ENCODE assay signal across 18 cellular contexts in the genomic region with DNA sequence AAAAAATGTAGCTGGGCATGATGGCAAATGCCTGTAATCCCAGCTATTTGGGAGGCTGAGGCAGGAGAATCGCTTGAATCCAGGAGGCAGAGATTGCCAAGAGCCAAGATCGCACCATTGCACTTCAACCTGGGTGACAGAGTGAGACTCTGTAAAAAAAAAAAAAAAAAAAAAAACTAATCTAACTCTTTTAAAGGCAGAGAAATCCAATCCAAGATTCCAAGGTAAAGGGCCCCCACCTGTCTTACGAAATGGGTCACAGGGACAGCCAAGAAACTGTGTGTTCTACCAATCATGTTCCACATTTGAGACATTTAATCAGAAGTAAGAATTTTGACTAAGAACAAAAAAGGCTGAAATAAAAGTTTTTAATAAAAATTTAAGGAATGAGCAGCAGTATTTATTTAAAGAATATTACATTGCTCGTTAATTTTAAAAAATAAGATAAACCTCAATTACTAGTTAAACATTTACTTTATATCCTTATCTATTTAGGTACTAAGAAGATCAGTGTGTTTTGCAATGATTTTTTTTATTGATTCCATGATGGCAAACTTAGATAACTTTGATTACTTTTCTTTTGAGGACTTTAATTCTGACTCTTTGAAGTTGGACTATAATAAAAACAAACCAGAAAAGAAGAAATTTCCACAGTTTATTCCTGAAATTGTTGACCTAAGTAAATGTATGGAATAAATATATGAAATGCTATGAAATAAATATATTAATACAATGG. TPM values are rescaled to one million over a fixed set of nuclear protein-coding genes. Genes with fewer than 3 reads are reported as not detected.
DNase-seq lines count a peak whose midpoint lies in the region; ATAC-seq, FAIRE-seq and TF ChIP-seq lines count a peak whose summit lies in the region.
"Had no signal": no experiment of that assay in that cellular context is flagged by ENCODE, and none has a peak within 500 bp of the region (broad histone marks: within the 10 kb centered on the region; RNA-seq: fewer than 3 reads in every experiment).

No MANE protein-coding gene starts in this region.

- CTCF ChIA-PET in HepG2 (lab: Yijun Ruan, JAX; ENCODE audit: low intra/inter-chr PET ratio, low total read pairs) = no interaction called here

- no peaks in the 10 kb centered on the region for H3K36me3 Mint-ChIP-seq in activated T-helper 2 cell treated with anti-CD3 and anti-CD28 coated beads, Interferon-gamma antibody, Interleukin-2, Interleukin-4, amounts not matched to agents 10 μg/mL and 5 μg/mL and 100 μg/mL, durations not matched to agents 14 hours and 24 hours and 36 hours (ENCODE audit: low read depth)
- H3K36me3 Mint-ChIP-seq: CD14-positive monocyte; CD8-positive, alpha-beta memory T cell had no signal

- H3K79me2 ChIP-seq in HepG2 (ENCODE audit: insufficient read depth, low read length) = no peaks in the 10 kb centered on the region

- TF ChIP-seq EP300 in HepG2 (IDR thresholded peaks at IDR 0.05; ENCODE audit: low read depth in 2 of 2, low read length in 2 of 2) = no peak
- no peak for TF ChIP-seq EP300 in HepG2 (CRISPR knock-in tag; IDR thresholded peaks at IDR 0.05; ENCODE audit: borderline replicate concordance)

- no peak for TF ChIP-seq CTCF in coronary artery (IDR thresholded peaks at IDR 0.05)
- no peak for TF ChIP-seq CTCF in HepG2 (CRISPR knock-in tag; IDR thresholded peaks at IDR 0.05)

- ATAC-seq in HepG2 = no peak
- ATAC-seq: GM12878 had no signal

- FAIRE-seq in HepG2 (lab: Jason Lieb, UNC) (no peak), small intestine (lab: Jason Lieb, UNC) (peak; percentile 15)
- FAIRE-seq: GM12878, GM18507 had no signal

- no peak overlapping the region for H3K9ac ChIP-seq in HepG2 (ENCODE audit: insufficient read depth, low read depth, low read length)

- H3K36me3 ChIP-seq in HepG2 (replicated peaks in 1 of 2; ENCODE audit: control insufficient read depth in 1 of 2, insufficient read depth in 2 of 2, low read length in 2 of 2) (no peaks in the 10 kb centered on the region), small intestine (ENCODE audit: control insufficient read depth in 2 of 2, insufficient read depth in 2 of 2, low read length in 2 of 2) (no peaks in the 10 kb centered on the region)

- DNase-seq in coronary artery (ENCODE audit: low spot score) = peak; percentile 1
- no peak for DNase-seq in HepG2 (ENCODE audit: low spot score)
- DNase-seq in small intestine = peak; percentile 74
- no peak for DNase-seq in NCI-H446 treated with DMSO at 0.1 percent for 48 hours (lab: John Stamatoyannopoulos, UW)
- DNase-seq in NCI-H226 = no peak
- DNase-seq in activated T-helper 2 cell treated with anti-CD3 and anti-CD28 coated beads, Interferon-gamma antibody, Interleukin-2, Interleukin-4, amounts not matched to agents 10 μg/mL and 5 μg/mL and 100 μg/mL, durations not matched to agents 14 hours and 24 hours and 36 hours (ENCODE audit: low spot score) = no peak
- DNase-seq: CD8-positive, alpha-beta memory T cell; DMS53; HCEC 1CT; HFFc6 had no signal

- H3K9me3 ChIP-seq in HepG2 (ENCODE audit: low read length) (no peaks in the 10 kb centered on the region), small intestine (ENCODE audit: control insufficient read depth, low read depth) (no peaks in the 10 kb centered on the region)

- peaks cover 20% of the 10 kb centered on the region for H3K27me3 Mint-ChIP-seq in activated T-helper 2 cell treated with anti-CD3 and anti-CD28 coated beads, Interferon-gamma antibody, Interleukin-2, Interleukin-4, amounts not matched to agents 10 μg/mL and 5 μg/mL and 100 μg/mL, durations not matched to agents 14 hours and 24 hours and 36 hours (ENCODE audit: low read depth)

- H3K4me1 ChIP-seq in HepG2 (ENCODE audit: insufficient read depth, low read length) (peaks cover 14% of the 10 kb centered on the region), small intestine (ENCODE audit: control insufficient read depth in 2 of 2, insufficient read depth in 1 of 2, low read depth in 1 of 2, low read length in 1 of 2) (peaks cover 0 to 9% of the 10 kb centered on the region in 2 donors)

- TF ChIP-seq RAD21 in HepG2 (CRISPR knock-in tag; IDR thresholded peaks at IDR 0.05) = no peak

- H3K27ac ChIP-seq in coronary artery = no peak overlapping the region
- no peak overlapping the region for H3K27ac ChIP-seq in HepG2 (ENCODE audit: extremely low read length, insufficient read depth, low read length)
- H3K27ac ChIP-seq in small intestine (ENCODE audit: low read depth in 1 of 2, low read length in 1 of 2) = no peak overlapping the region
- H3K27ac ChIP-seq: HL-60 had no signal

- POLR2A ChIA-PET in HepG2 (lab: Yijun Ruan, JAX) = no interaction called here

- no peak overlapping the region for H3K4me3 ChIP-seq in coronary artery
- no peak overlapping the region for H3K4me3 ChIP-seq in HepG2 (replicated peaks in 1 of 3; ENCODE audit: insufficient read depth in 1 of 3, low read depth in 2 of 3, low read length in 3 of 3)
- no peak overlapping the region for H3K4me3 ChIP-seq in small intestine (ENCODE audit: low read depth in 1 of 2, low read length in 2 of 2)
- H3K4me3 ChIP-seq: GM12878 had no signal

- no peak for TF ChIP-seq POLR2A in HepG2 (IDR thresholded peaks at IDR 0.05; ENCODE audit: insufficient read depth in 1 of 2, low read depth in 2 of 2, low read length in 2 of 2)

- no peak overlapping the region for H2AFZ ChIP-seq in HepG2 (ENCODE audit: low read length)

- H3K4me1 Mint-ChIP-seq in activated T-helper 2 cell treated with anti-CD3 and anti-CD28 coated beads, Interferon-gamma antibody, Interleukin-2, Interleukin-4, amounts not matched to agents 10 μg/mL and 5 μg/mL and 100 μg/mL, durations not matched to agents 14 hours and 24 hours and 36 hours (ENCODE audit: low read depth) = no peaks in the 10 kb centered on the region
- H3K4me1 Mint-ChIP-seq: CD14-positive monocyte; CD8-positive, alpha-beta memory T cell had no signal

- H3K4me2 ChIP-seq in HepG2 (ENCODE audit: low read depth, low read length) = no peak overlapping the region

- WGBS in HepG2 (ENCODE audit: low lambda C conversion rate) = 2% methylated on average over 4 of the region's 4 CpGs
- WGBS in small intestine, 3 donors = 20 to 67% (median 21%) methylated on average over 4 of the region's 4 CpGs

- peaks cover 0 to 36% of the 10 kb centered on the region in 2 experiments; a peak in 3 of 5 replicates for H3K27me3 ChIP-seq in HepG2 (ENCODE audit: control insufficient read depth in 1 of 2, insufficient read depth in 2 of 2, low read length in 2 of 2)
- no peaks in the 10 kb centered on the region for H3K27me3 ChIP-seq in small intestine (ENCODE audit: control insufficient read depth in 2 of 2, insufficient read depth in 2 of 2, low read length in 2 of 2)

- no peaks in the 10 kb centered on the region for H3K9me3 Mint-ChIP-seq in activated T-helper 2 cell treated with anti-CD3 and anti-CD28 coated beads, Interferon-gamma antibody, Interleukin-2, Interleukin-4, amounts not matched to agents 10 μg/mL and 5 μg/mL and 100 μg/mL, durations not matched to agents 14 hours and 24 hours and 36 hours
- H3K9me3 Mint-ChIP-seq: CD8-positive, alpha-beta memory T cell; HFFc6 had no signal

- BruUV-seq in HepG2 (replicated peaks; lab: Mats Ljungman, UMichigan) = no TSS peak

- intact Hi-C loops in HepG2 (cut with micrococcal nuclease; ENCODE audit: unreplicated experiment) = no loop called here
- intact Hi-C loops in activated T-helper 2 cell treated with anti-CD3 and anti-CD28 coated beads, Interferon-gamma antibody, Interleukin-2, Interleukin-4, amounts not matched to agents 10 μg/mL and 5 μg/mL and 100 μg/mL, durations not matched to agents 14 hours and 24 hours and 36 hours (cut with micrococcal nuclease) = no loop called here

- H3K4me3 Mint-ChIP-seq in activated T-helper 2 cell treated with anti-CD3 and anti-CD28 coated beads, Interferon-gamma antibody, Interleukin-2, Interleukin-4, amounts not matched to agents 10 μg/mL and 5 μg/mL and 100 μg/mL, durations not matched to agents 14 hours and 24 hours and 36 hours (ENCODE audit: low read depth) = no peak overlapping the region
- H3K4me3 Mint-ChIP-seq: CD8-positive, alpha-beta memory T cell; HFFc6 had no signal

- H4K20me1 ChIP-seq in HepG2 (ENCODE audit: insufficient read depth, low read length) = no peaks in the 10 kb centered on the region

- H3K27ac Mint-ChIP-seq in activated T-helper 2 cell treated with anti-CD3 and anti-CD28 coated beads, Interferon-gamma antibody, Interleukin-2, Interleukin-4, amounts not matched to agents 10 μg/mL and 5 μg/mL and 100 μg/mL, durations not matched to agents 14 hours and 24 hours and 36 hours = no peak overlapping the region
- H3K27ac Mint-ChIP-seq: CD14-positive monocyte, HFFc6 had no signal

- in situ Hi-C loops in HepG2 (cut with HindIII; ENCODE audit: extremely low pct_ligation_motif_present, low pct_unique_long_range_greater_than_20kb) = no loop called here

RNA-seq across cellular contexts. Expression of gene OAT, which starts 6.7 kb away (rescaled TPM):
- 96.7 and 152 TPM in 2 replicates for total RNA-seq in HepG2 (2016; rRNA removed; fragmentation: Illumina TruSeq; extraction: Trizol)
- total RNA-seq in HepG2 (2016; cell fraction: cytosol; rRNA removed; fragmentation: Illumina TruSeq; extraction: Trizol; ENCODE audit: low read depth) = 10.4 and 13.0 TPM in 2 replicates
- total RNA-seq in HepG2 (2016; cell fraction: insoluble cytoplasmic fraction; rRNA removed; fragmentation: Illumina TruSeq; extraction: Trizol) = 94.1 and 153 TPM in 2 replicates
- 14.4 and 16.9 TPM in 2 replicates for total RNA-seq in HepG2 (2016; cell fraction: membrane; rRNA removed; fragmentation: Illumina TruSeq; extraction: Trizol)
- total RNA-seq in HepG2 (2016; cell fraction: nucleus; rRNA removed; fragmentation: Illumina TruSeq; extraction: Trizol) = 41.8 and 47.5 TPM in 2 replicates
- 72.7 and 87.8 TPM in 2 replicates for polyA plus RNA-seq in HepG2 (2011; rRNA removed)
- 51.4 and 77.1 TPM in 2 replicates for polyA plus RNA-seq in HepG2 (2011; cell fraction: cytosol; rRNA removed)
- polyA plus RNA-seq in HepG2 (2011; cell fraction: nucleus; rRNA removed) = 20.7 and 25.9 TPM in 2 replicates
- 48.6 and 50.0 TPM in 2 replicates for polyA plus RNA-seq in HepG2 (2012)
- 4.1 TPM in 2 replicates for polyA plus RNA-seq in HepG2 (2016; cell fraction: cytosol; fragmentation: Illumina TruSeq; extraction: Trizol; ENCODE audit: low read depth)
- polyA plus RNA-seq in HepG2 (2016; cell fraction: insoluble cytoplasmic fraction; fragmentation: Illumina TruSeq; extraction: Trizol; ENCODE audit: low read depth) = 119 and 129 TPM in 2 replicates
- polyA plus RNA-seq in HepG2 (2016; cell fraction: membrane; fragmentation: Illumina TruSeq; extraction: Trizol; ENCODE audit: low read depth) = 9.8 and 10.1 TPM in 2 replicates
- polyA plus RNA-seq in HepG2 (2016; cell fraction: nucleus; fragmentation: Illumina TruSeq; extraction: Trizol; ENCODE audit: insufficient read depth, low read depth) = 56.3 and 59.0 TPM in 2 replicates
- polyA minus RNA-seq in HepG2 (2011; rRNA and poly(A)+ RNA removed; ENCODE audit: low replicate concordance) = 28.4 and 56.2 TPM in 2 replicates
- polyA minus RNA-seq in HepG2 (2011; cell fraction: cytosol; rRNA and poly(A)+ RNA removed) = 46.3 and 52.4 TPM in 2 replicates
- polyA minus RNA-seq in HepG2 (2011; cell fraction: nucleus; rRNA and poly(A)+ RNA removed) = 28.8 and 40.4 TPM in 2 replicates
- polyA plus RNA-seq in small intestine = 1,000 to 10,000 TPM in 1 of 3 donors, 100 to 1,000 TPM in 2; 247 to 1,393 (median 653) TPM
- total RNA-seq in activated T-helper 2 cell treated with anti-CD3 and anti-CD28 coated beads, Interferon-gamma antibody, Interleukin-2, Interleukin-4, amounts not matched to agents 10 μg/mL and 5 μg/mL and 100 μg/mL, durations not matched to agents 14 hours and 24 hours and 36 hours = 42.6 and 45.8 TPM in 2 replicates

RNA-seq across cellular contexts. Expression of gene NKX1-2, which starts 24.4 kb away (rescaled TPM):
- not detected in 2 replicates for total RNA-seq in HepG2 (2016; rRNA removed; fragmentation: Illumina TruSeq; extraction: Trizol)
- not detected in 2 replicates for total RNA-seq in HepG2 (2016; cell fraction: cytosol; rRNA removed; fragmentation: Illumina TruSeq; extraction: Trizol; ENCODE audit: low read depth)
- total RNA-seq in HepG2 (2016; cell fraction: insoluble cytoplasmic fraction; rRNA removed; fragmentation: Illumina TruSeq; extraction: Trizol) = not detected in 2 replicates
- total RNA-seq in HepG2 (2016; cell fraction: membrane; rRNA removed; fragmentation: Illumina TruSeq; extraction: Trizol) = not detected in 2 replicates
- total RNA-seq in HepG2 (2016; cell fraction: nucleus; rRNA removed; fragmentation: Illumina TruSeq; extraction: Trizol) = not detected in 2 replicates
- polyA plus RNA-seq in HepG2 (2011; rRNA removed) (not detected in 2 replicates), small intestine (under 1 TPM in 1 of 3 donors, not detected in 2; 0.06 TPM)
- not detected in 2 replicates for polyA plus RNA-seq in HepG2 (2011; cell fraction: cytosol; rRNA removed)
- polyA plus RNA-seq in HepG2 (2011; cell fraction: nucleus; rRNA removed) = not detected in 2 replicates
- not detected in 2 replicates for polyA plus RNA-seq in HepG2 (2012)
- polyA plus RNA-seq in HepG2 (2016; cell fraction: cytosol; fragmentation: Illumina TruSeq; extraction: Trizol; ENCODE audit: low read depth) = not detected in 2 replicates
- polyA plus RNA-seq in HepG2 (2016; cell fraction: insoluble cytoplasmic fraction; fragmentation: Illumina TruSeq; extraction: Trizol; ENCODE audit: low read depth) = not detected in 2 replicates
- not detected in 2 replicates for polyA plus RNA-seq in HepG2 (2016; cell fraction: membrane; fragmentation: Illumina TruSeq; extraction: Trizol; ENCODE audit: low read depth)
- not detected in 2 replicates for polyA plus RNA-seq in HepG2 (2016; cell fraction: nucleus; fragmentation: Illumina TruSeq; extraction: Trizol; ENCODE audit: insufficient read depth, low read depth)
- polyA minus RNA-seq in HepG2 (2011; rRNA and poly(A)+ RNA removed; ENCODE audit: low replicate concordance) = not detected in 2 replicates
- not detected in 2 replicates for polyA minus RNA-seq in HepG2 (2011; cell fraction: cytosol; rRNA and poly(A)+ RNA removed)
- polyA minus RNA-seq in HepG2 (2011; cell fraction: nucleus; rRNA and poly(A)+ RNA removed) = not detected in 2 replicates
- total RNA-seq in activated T-helper 2 cell treated with anti-CD3 and anti-CD28 coated beads, Interferon-gamma antibody, Interleukin-2, Interleukin-4, amounts not matched to agents 10 μg/mL and 5 μg/mL and 100 μg/mL, durations not matched to agents 14 hours and 24 hours and 36 hours = not detected in 2 replicates
- total RNA-seq: A673; CD8-positive, alpha-beta memory T cell; Daoy; GM12878; H4; HFFc6 had no signal
- polyA plus RNA-seq: BJ; CD14-positive monocyte; CD8-positive, alpha-beta memory T cell; GM12878 had no signal

RNA-seq across cellular contexts. Expression of gene LHPP, which starts 36.2 kb away (rescaled TPM):
- total RNA-seq in HepG2 (2016; rRNA removed; fragmentation: Illumina TruSeq; extraction: Trizol) = 3.7 and 5.2 TPM in 2 replicates
- 1.1 and 1.9 TPM in 2 replicates for total RNA-seq in HepG2 (2016; cell fraction: cytosol; rRNA removed; fragmentation: Illumina TruSeq; extraction: Trizol; ENCODE audit: low read depth)
- total RNA-seq in HepG2 (2016; cell fraction: insoluble cytoplasmic fraction; rRNA removed; fragmentation: Illumina TruSeq; extraction: Trizol) = 4.7 and 6.3 TPM in 2 replicates
- total RNA-seq in HepG2 (2016; cell fraction: membrane; rRNA removed; fragmentation: Illumina TruSeq; extraction: Trizol) = 1.9 TPM in 2 replicates
- total RNA-seq in HepG2 (2016; cell fraction: nucleus; rRNA removed; fragmentation: Illumina TruSeq; extraction: Trizol) = 2.4 and 3.4 TPM in 2 replicates
- 13.1 and 13.7 TPM in 2 replicates for polyA plus RNA-seq in HepG2 (2011; rRNA removed)
- 14.4 and 17.0 TPM in 2 replicates for polyA plus RNA-seq in HepG2 (2011; cell fraction: cytosol; rRNA removed)
- 11.1 and 11.2 TPM in 2 replicates for polyA plus RNA-seq in HepG2 (2011; cell fraction: nucleus; rRNA removed)
- polyA plus RNA-seq in HepG2 (2012) = 10.0 and 13.7 TPM in 2 replicates
- 3.8 and 5.7 TPM in 2 replicates for polyA plus RNA-seq in HepG2 (2016; cell fraction: cytosol; fragmentation: Illumina TruSeq; extraction: Trizol; ENCODE audit: low read depth)
- 7.2 and 9.2 TPM in 2 replicates for polyA plus RNA-seq in HepG2 (2016; cell fraction: insoluble cytoplasmic fraction; fragmentation: Illumina TruSeq; extraction: Trizol; ENCODE audit: low read depth)
- polyA plus RNA-seq in HepG2 (2016; cell fraction: membrane; fragmentation: Illumina TruSeq; extraction: Trizol; ENCODE audit: low read depth) = 5.6 and 5.8 TPM in 2 replicates
- polyA plus RNA-seq in HepG2 (2016; cell fraction: nucleus; fragmentation: Illumina TruSeq; extraction: Trizol; ENCODE audit: insufficient read depth, low read depth) = 5.1 and 7.2 TPM in 2 replicates
- 12.5 and 12.6 TPM in 2 replicates for polyA minus RNA-seq in HepG2 (2011; rRNA and poly(A)+ RNA removed; ENCODE audit: low replicate concordance)
- polyA minus RNA-seq in HepG2 (2011; cell fraction: cytosol; rRNA and poly(A)+ RNA removed) = 6.0 and 7.2 TPM in 2 replicates
- polyA minus RNA-seq in HepG2 (2011; cell fraction: nucleus; rRNA and poly(A)+ RNA removed) = 7.0 and 9.8 TPM in 2 replicates
- polyA plus RNA-seq in small intestine = 10 to 100 TPM; 17.2 to 36.5 (median 33.5) TPM
- 8.1 and 8.4 TPM in 2 replicates for total RNA-seq in activated T-helper 2 cell treated with anti-CD3 and anti-CD28 coated beads, Interferon-gamma antibody, Interleukin-2, Interleukin-4, amounts not matched to agents 10 μg/mL and 5 μg/mL and 100 μg/mL, durations not matched to agents 14 hours and 24 hours and 36 hours

Comparison
In these comparisons a context has a peak if more than half of its experiments do, and no peak if none do; other contexts are left out.
1. DNase-seq: peak in coronary artery (single experiment) and small intestine (single experiment); none in HepG2 (single experiment), NCI-H446 treated with DMSO at 0.1 percent for 48 hours (single experiment), NCI-H226 (single experiment) and activated T-helper 2 cell treated with anti-CD3 and anti-CD28 coated beads, Interferon-gamma antibody, Interleukin-2, Interleukin-4, amounts not matched to agents 10 μg/mL and 5 μg/mL and 100 μg/mL, durations not matched to agents 14 hours and 24 hours and 36 hours (single experiment).